ENCODE assay signal across 16 cellular contexts in the genomic region with DNA sequence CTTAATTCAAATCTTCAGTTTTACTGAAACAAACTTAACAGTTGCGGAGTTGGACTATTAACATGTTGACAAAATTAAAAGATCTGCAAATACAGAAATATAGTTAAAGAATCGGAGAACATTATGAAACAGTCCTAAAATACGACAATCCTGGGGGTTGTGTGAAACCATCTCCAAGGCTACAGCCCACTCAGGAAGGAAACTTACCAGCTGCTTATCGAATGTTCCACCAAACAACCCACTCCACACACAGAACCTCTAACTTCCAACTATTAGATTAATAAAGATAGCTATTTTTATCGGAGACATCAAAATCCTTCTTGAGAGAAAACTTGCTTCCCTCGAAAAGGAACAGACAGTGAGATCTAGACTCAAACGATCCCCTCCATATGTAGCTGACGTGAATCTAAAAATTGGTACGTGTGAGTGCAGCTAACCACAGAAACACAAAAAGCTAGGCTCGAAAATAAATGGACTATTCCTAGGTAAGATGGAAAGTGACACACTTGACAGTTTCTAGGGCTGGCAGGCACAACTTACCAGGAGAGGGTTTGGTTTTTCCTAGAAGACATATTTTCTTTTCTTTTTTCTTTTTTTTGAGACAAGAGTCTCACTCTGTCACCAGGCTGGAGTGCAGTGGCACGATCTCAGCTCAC. TPM values are rescaled to one million over a fixed set of nuclear protein-coding genes. Genes with fewer than 3 reads are reported as not detected.
DNase-seq lines count a peak whose midpoint lies in the region; ATAC-seq and TF ChIP-seq lines count a peak whose summit lies in the region.
"Had no signal": no experiment of that assay in that cellular context is flagged by ENCODE, and none has a peak within 500 bp of the region (broad histone marks: within the 10 kb centered on the region; RNA-seq: fewer than 3 reads in every experiment).

No MANE protein-coding gene starts in this region.

- POLR2A ChIA-PET in CD8-positive, alpha-beta T cell (lab: Charles Lee): interaction anchor here (0.8 to 4.9 kb wide), 4 partner anchors 12 to 72 kb away, joined by 3 to 20 read pairs (median 10); no protein-coding TSS in a partner anchor
- POLR2A ChIA-PET in Panc1 (lab: Charles Lee): interaction anchor here (0.5 to 0.6 kb wide), 2 partner anchors 60 to 79 kb away, joined by 5 read pairs; no protein-coding TSS in a partner anchor

- no peak for ATAC-seq in CD8-positive, alpha-beta T cell
- no peak for ATAC-seq in Panc1
- peak; percentile 52 for ATAC-seq in natural killer cell treated with Interleukin-12 subunit alpha and Interleukin-12 subunit beta and Interleukin-15 and Interleukin-18, amount 100 ng/mL, for 72 hours
- no peak for ATAC-seq in HG02870 (IDR thresholded peaks at IDR 0.05; ENCODE audit: unreplicated experiment)
- ATAC-seq in HG03442 (IDR thresholded peaks at IDR 0.05; ENCODE audit: unreplicated experiment): no peak
- ATAC-seq in GM19397 (IDR thresholded peaks at IDR 0.05; ENCODE audit: unreplicated experiment): no peak
- ATAC-seq: activated CD4-positive, alpha-beta T cell treated with anti-CD3 and anti-CD28 coated beads for 36 hours had no signal

- no peaks in the 10 kb centered on the region for H3K27me3 ChIP-seq in CD8-positive, alpha-beta T cell (ENCODE audit: insufficient read depth, low read length)
- H3K27me3 ChIP-seq in Panc1 (ENCODE audit: control insufficient read depth, insufficient read depth, low read length): no peaks in the 10 kb centered on the region

- peaks cover 74% of the 10 kb centered on the region for H3K4me1 ChIP-seq in CD8-positive, alpha-beta T cell (ENCODE audit: insufficient read depth, low read length)
- H3K4me1 ChIP-seq in Panc1 (ENCODE audit: control insufficient read depth, insufficient read depth, low read length): peaks cover 93% of the 10 kb centered on the region

- intact Hi-C loops in CD8-positive, alpha-beta T cell (cut with DNase I, micrococcal nuclease): loop anchor here in 1 of 2 experiments (1.0 kb wide), 1 partner anchor 18 kb away; no protein-coding TSS in a partner anchor
- intact Hi-C loops in Panc1 (cut with micrococcal nuclease; ENCODE audit: unreplicated experiment): no loop called here

- in situ Hi-C loops in Panc1 (cut with HindIII; ENCODE audit: low pct_unique_long_range_greater_than_20kb, low sequenced_read_pairs): no loop called here

- peak overlapping the region; percentile 0 for H3K4me3 Mint-ChIP-seq in CD8-positive, alpha-beta T cell
- peak overlapping the region; percentile 66 for H3K4me3 Mint-ChIP-seq in natural killer cell treated with Interleukin-12 subunit alpha and Interleukin-12 subunit beta and Interleukin-15 and Interleukin-18, amount 100 ng/mL, for 72 hours
- H3K4me3 Mint-ChIP-seq: activated CD4-positive, alpha-beta T cell treated with anti-CD3 and anti-CD28 coated beads for 36 hours had no signal

- DNase-seq in CD8-positive, alpha-beta T cell: no peak
- DNase-seq in Panc1 (ENCODE audit: low read depth, low spot score): no peak
- peak in 4 of 61 donors; percentile 21 to 68 (median 64) for DNase-seq in caudate nucleus (lab: John Stamatoyannopoulos, UW)
- no peak for DNase-seq in natural killer cell treated with Interleukin-12 subunit alpha and Interleukin-12 subunit beta and Interleukin-15 and Interleukin-18, amount 100 ng/mL, for 72 hours (ENCODE audit: low spot score)
- DNase-seq in inferior parietal cortex (ENCODE audit: extremely low spot score): no peak
- DNase-seq: activated CD4-positive, alpha-beta T cell treated with anti-CD3 and anti-CD28 coated beads for 36 hours; amniotic stem cell; DMS53; HCEC 1CT; NCI-H226; SIG-M5; T1000 had no signal

- H3K9me3 Mint-ChIP-seq in CD8-positive, alpha-beta T cell: no peaks in the 10 kb centered on the region
- H3K9me3 Mint-ChIP-seq in natural killer cell treated with Interleukin-12 subunit alpha and Interleukin-12 subunit beta and Interleukin-15 and Interleukin-18, amount 100 ng/mL, for 72 hours: no peaks in the 10 kb centered on the region

- no TSS peak for BruUV-seq in Panc1 (replicated peaks; lab: Mats Ljungman, UMichigan)

- peak overlapping the region; percentile 23 for H3K27ac Mint-ChIP-seq in CD8-positive, alpha-beta T cell
- H3K27ac Mint-ChIP-seq in natural killer cell treated with Interleukin-12 subunit alpha and Interleukin-12 subunit beta and Interleukin-15 and Interleukin-18, amount 100 ng/mL, for 72 hours: peak overlapping the region; percentile 38 to 82
- H3K27ac Mint-ChIP-seq: activated CD4-positive, alpha-beta T cell treated with anti-CD3 and anti-CD28 coated beads for 36 hours had no signal

- no peaks in the 10 kb centered on the region for H3K27me3 Mint-ChIP-seq in CD8-positive, alpha-beta T cell (ENCODE audit: low read depth)
- no peaks in the 10 kb centered on the region for H3K27me3 Mint-ChIP-seq in natural killer cell treated with Interleukin-12 subunit alpha and Interleukin-12 subunit beta and Interleukin-15 and Interleukin-18, amount 100 ng/mL, for 72 hours

- TF ChIP-seq CTCF in CD8-positive, alpha-beta T cell (IDR thresholded peaks at IDR 0.05): no peak
- no peak for TF ChIP-seq CTCF in Panc1 (IDR thresholded peaks at IDR 0.05)

- no peaks in the 10 kb centered on the region for H3K9me3 ChIP-seq in CD8-positive, alpha-beta T cell (ENCODE audit: low read length)
- H3K9me3 ChIP-seq in Panc1 (ENCODE audit: control insufficient read depth, insufficient read depth, low read depth, low read length): no peaks in the 10 kb centered on the region

- H3K27ac ChIP-seq in CD8-positive, alpha-beta T cell (ENCODE audit: low read depth, low read length): no peak overlapping the region
- H3K27ac ChIP-seq in Panc1 (ENCODE audit: low read length): peak overlapping the region; percentile 100
- peak overlapping the region; percentile 29 for H3K27ac ChIP-seq in caudate nucleus (ENCODE audit: low read depth, low read length)

- H3K36me3 ChIP-seq in CD8-positive, alpha-beta T cell (ENCODE audit: insufficient read depth, low read length): no peaks in the 10 kb centered on the region
- H3K36me3 ChIP-seq in Panc1 (ENCODE audit: control insufficient read depth, insufficient read depth, low read length): no peaks in the 10 kb centered on the region

- H3K36me3 Mint-ChIP-seq in CD8-positive, alpha-beta T cell: peaks cover 16% of the 10 kb centered on the region
- H3K36me3 Mint-ChIP-seq in natural killer cell treated with Interleukin-12 subunit alpha and Interleukin-12 subunit beta and Interleukin-15 and Interleukin-18, amount 100 ng/mL, for 72 hours: no peaks in the 10 kb centered on the region

- peaks cover 89% of the 10 kb centered on the region for H3K4me1 Mint-ChIP-seq in CD8-positive, alpha-beta T cell (ENCODE audit: low read depth)
- peaks cover 73 to 80% of the 10 kb centered on the region in 2 donors for H3K4me1 Mint-ChIP-seq in natural killer cell treated with Interleukin-12 subunit alpha and Interleukin-12 subunit beta and Interleukin-15 and Interleukin-18, amount 100 ng/mL, for 72 hours (ENCODE audit: low read depth in 2 of 2)

- H3K4me3 ChIP-seq in CD8-positive, alpha-beta T cell (ENCODE audit: low read depth, low read length): no peak overlapping the region
- no peak overlapping the region for H3K4me3 ChIP-seq in Panc1 (ENCODE audit: low read depth in 2 of 2, low read length in 2 of 2)
- H3K4me3 ChIP-seq: lung had no signal

- CTCF ChIA-PET in CD8-positive, alpha-beta T cell (lab: Charles Lee): interaction anchor here (0.7 to 4.9 kb wide), 9 partner anchors 9 to 89 kb away, joined by 3 to 31 read pairs (median 5); no protein-coding TSS in a partner anchor
- CTCF ChIA-PET in Panc1 (lab: Charles Lee): no interaction called here

RNA-seq across cellular contexts. Expression of a gene that starts 12.9 kb away (rescaled TPM):
- 100 to 1,000 TPM; 145 to 148 TPM for total RNA-seq in CD8-positive, alpha-beta T cell
- 76.7 TPM for total RNA-seq in Panc1 (2021; ENCODE audit: unreplicated experiment)
- 70.8 TPM for polyA plus RNA-seq in Panc1 (2012; ENCODE audit: insufficient read length)
- 10 to 100 TPM; 42.6 to 46.9 TPM for total RNA-seq in natural killer cell treated with Interleukin-12 subunit alpha and Interleukin-12 subunit beta and Interleukin-15 and Interleukin-18, amount 100 ng/mL, for 72 hours

RNA-seq across cellular contexts. Expression of a gene that starts 47.8 kb away (rescaled TPM):
- total RNA-seq in CD8-positive, alpha-beta T cell: 100 to 1,000 TPM; 258 to 277 TPM
- 36.7 TPM for total RNA-seq in Panc1 (2021; ENCODE audit: unreplicated experiment)
- 32.8 TPM for polyA plus RNA-seq in Panc1 (2012; ENCODE audit: insufficient read length)
- 10 to 100 TPM; 14.8 to 48.9 TPM for total RNA-seq in natural killer cell treated with Interleukin-12 subunit alpha and Interleukin-12 subunit beta and Interleukin-15 and Interleukin-18, amount 100 ng/mL, for 72 hours

Comparison
In these comparisons a context has a peak if more than half of its experiments do, and no peak if none do; other contexts are left out.
1. ATAC-seq: peak in natural killer cell treated with Interleukin-12 subunit alpha and Interleukin-12 subunit beta and Interleukin-15 and Interleukin-18, amount 100 ng/mL, for 72 hours (2 of 2); none in CD8-positive, alpha-beta T cell (single experiment), Panc1 (single experiment), HG02870 (single experiment), HG03442 (single experiment) and GM19397 (single experiment).